ENCODE assay signal across 8 cellular contexts in the genomic region with DNA sequence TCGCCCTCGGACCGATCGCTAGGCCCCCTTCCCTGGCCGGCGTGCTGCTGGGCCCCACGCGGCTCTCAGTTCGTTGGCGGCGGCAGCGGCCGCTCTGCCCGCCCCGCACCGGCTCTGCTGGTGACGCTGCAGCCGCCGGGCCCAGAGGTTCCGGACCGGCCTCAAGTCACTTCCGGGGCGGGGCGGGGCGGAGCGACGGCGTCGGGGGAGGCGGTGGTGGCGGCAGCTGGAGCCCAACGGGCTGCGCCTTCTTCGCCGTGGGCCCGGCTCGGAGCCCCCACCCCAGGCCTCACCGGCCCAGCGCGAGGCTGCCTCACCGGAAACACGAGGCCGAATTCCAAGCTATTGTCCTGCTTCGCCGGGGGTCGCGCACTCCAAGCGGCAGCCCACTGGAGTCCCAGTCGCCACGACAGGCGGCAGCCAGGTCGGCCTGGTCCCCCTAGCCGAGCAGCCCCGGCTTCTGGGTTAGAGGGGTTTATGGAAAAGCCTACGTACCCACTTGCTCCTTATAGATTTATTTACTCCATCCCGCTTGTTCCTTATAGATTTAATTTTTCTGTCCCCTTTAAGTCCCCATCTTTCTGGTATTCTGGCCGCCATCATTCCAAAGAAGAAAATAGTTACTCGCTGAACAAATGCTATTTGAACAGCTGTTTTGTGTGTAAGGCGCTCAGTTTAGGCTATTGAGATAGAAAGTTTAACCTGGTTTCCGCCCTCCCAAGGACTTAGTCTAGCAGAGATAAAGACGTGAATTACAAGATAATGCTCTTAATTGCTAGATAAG. TPM values are rescaled to one million over a fixed set of nuclear protein-coding genes. Genes with fewer than 3 reads are reported as not detected.
DNase-seq lines count a peak whose midpoint lies in the region; ATAC-seq and TF ChIP-seq lines count a peak whose summit lies in the region.

A gene with protein sequence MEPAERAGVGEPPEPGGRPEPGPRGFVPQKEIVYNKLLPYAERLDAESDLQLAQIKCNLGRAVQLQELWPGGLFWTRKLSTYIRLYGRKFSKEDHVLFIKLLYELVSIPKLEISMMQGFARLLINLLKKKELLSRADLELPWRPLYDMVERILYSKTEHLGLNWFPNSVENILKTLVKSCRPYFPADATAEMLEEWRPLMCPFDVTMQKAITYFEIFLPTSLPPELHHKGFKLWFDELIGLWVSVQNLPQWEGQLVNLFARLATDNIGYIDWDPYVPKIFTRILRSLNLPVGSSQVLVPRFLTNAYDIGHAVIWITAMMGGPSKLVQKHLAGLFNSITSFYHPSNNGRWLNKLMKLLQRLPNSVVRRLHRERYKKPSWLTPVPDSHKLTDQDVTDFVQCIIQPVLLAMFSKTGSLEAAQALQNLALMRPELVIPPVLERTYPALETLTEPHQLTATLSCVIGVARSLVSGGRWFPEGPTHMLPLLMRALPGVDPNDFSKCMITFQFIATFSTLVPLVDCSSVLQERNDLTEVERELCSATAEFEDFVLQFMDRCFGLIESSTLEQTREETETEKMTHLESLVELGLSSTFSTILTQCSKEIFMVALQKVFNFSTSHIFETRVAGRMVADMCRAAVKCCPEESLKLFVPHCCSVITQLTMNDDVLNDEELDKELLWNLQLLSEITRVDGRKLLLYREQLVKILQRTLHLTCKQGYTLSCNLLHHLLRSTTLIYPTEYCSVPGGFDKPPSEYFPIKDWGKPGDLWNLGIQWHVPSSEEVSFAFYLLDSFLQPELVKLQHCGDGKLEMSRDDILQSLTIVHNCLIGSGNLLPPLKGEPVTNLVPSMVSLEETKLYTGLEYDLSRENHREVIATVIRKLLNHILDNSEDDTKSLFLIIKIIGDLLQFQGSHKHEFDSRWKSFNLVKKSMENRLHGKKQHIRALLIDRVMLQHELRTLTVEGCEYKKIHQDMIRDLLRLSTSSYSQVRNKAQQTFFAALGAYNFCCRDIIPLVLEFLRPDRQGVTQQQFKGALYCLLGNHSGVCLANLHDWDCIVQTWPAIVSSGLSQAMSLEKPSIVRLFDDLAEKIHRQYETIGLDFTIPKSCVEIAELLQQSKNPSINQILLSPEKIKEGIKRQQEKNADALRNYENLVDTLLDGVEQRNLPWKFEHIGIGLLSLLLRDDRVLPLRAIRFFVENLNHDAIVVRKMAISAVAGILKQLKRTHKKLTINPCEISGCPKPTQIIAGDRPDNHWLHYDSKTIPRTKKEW (N-terminal part only) (minus strand): TSS at position 96 of the 784 bp plus-strand sequence. CDS start 209 bp downstream, outside the sequence.

- peaks cover 0 to 19% (median 10%) of the 10 kb centered on the region in 4 donors for H3K4me1 ChIP-seq in Peyer's patch
- peaks cover 7 to 49% (median 12%) of the 10 kb centered on the region in 3 donors for H3K4me1 ChIP-seq in esophagus squamous epithelium
- H3K4me1 ChIP-seq in muscle layer of duodenum (ENCODE audit: control insufficient read depth in 1 of 2, insufficient read depth in 2 of 2, low read length in 2 of 2) = peaks cover 10 to 19% of the 10 kb centered on the region in 2 donors

- peak within 1 kb of the TSS; percentile 100 for H3K27ac Mint-ChIP-seq in activated T-cell treated with anti-CD3 and anti-CD28 coated beads, Interleukin-2, amount 50 U/mL, for 72 hours

- H3K27ac ChIP-seq in Peyer's patch (peak within 1 kb of the TSS; percentile 84 to 96 (median 93)), esophagus squamous epithelium (peak within 1 kb of the TSS; percentile 95 to 99 (median 96)), muscle layer of duodenum (ENCODE audit: low read length) (peak within 1 kb of the TSS; percentile 95)

- no peaks in the 10 kb centered on the region for H3K27me3 ChIP-seq in Peyer's patch
- no peaks in the 10 kb centered on the region for H3K27me3 ChIP-seq in esophagus squamous epithelium
- H3K27me3 ChIP-seq in muscle layer of duodenum (ENCODE audit: low read depth, low read length) = no peaks in the 10 kb centered on the region

- H3K36me3 Mint-ChIP-seq in activated T-cell treated with anti-CD3 and anti-CD28 coated beads, Interleukin-2, amount 50 U/mL, for 72 hours (ENCODE audit: insufficient read depth in 2 of 2) = peaks cover 4 to 15% of the 10 kb centered on the region in 2 donors

- intact Hi-C loops in esophagus squamous epithelium (cut with DNase I) = no loop called here

- H3K36me3 ChIP-seq in Peyer's patch (peaks cover 0 to 7% (median 0%) of the 10 kb centered on the region in 3 donors), esophagus squamous epithelium (peaks cover 0 to 23% (median 0%) of the 10 kb centered on the region in 3 donors), muscle layer of duodenum (ENCODE audit: control insufficient read depth in 1 of 2, insufficient read depth in 2 of 2, low read length in 2 of 2) (peaks cover 0 to 35% of the 10 kb centered on the region in 2 donors)

- H3K9me3 ChIP-seq in Peyer's patch = no peaks in the 10 kb centered on the region
- no peaks in the 10 kb centered on the region for H3K9me3 ChIP-seq in esophagus squamous epithelium
- H3K9me3 ChIP-seq in muscle layer of duodenum (ENCODE audit: control insufficient read depth in 1 of 2, low read length in 2 of 2) = no peaks in the 10 kb centered on the region

- H3K4me3 Mint-ChIP-seq in activated T-cell treated with anti-CD3 and anti-CD28 coated beads, Interleukin-2, amount 50 U/mL, for 72 hours = peak within 1 kb of the TSS; percentile 96 to 100

- peaks cover 52% of the 10 kb centered on the region for H3K4me1 Mint-ChIP-seq in activated T-cell treated with anti-CD3 and anti-CD28 coated beads, Interleukin-2, amount 50 U/mL, for 72 hours (ENCODE audit: low read depth)

- WGBS in esophagus squamous epithelium, 2 donors = 0 to 1% methylated on average over 7 to 21 of the region's 61 CpGs

- H3K27me3 Mint-ChIP-seq in activated T-cell treated with anti-CD3 and anti-CD28 coated beads, Interleukin-2, amount 50 U/mL, for 72 hours (ENCODE audit: low read depth) = no peaks in the 10 kb centered on the region

- ATAC-seq in GM21723 (IDR thresholded peaks at IDR 0.05; ENCODE audit: unreplicated experiment) = peak; percentile 85
- ATAC-seq in activated T-cell treated with anti-CD3 and anti-CD28 coated beads, Interleukin-2, amount 50 U/mL, for 72 hours (replicated peaks in 1 of 2) = peak; percentile 93 to 95

- H3K4me3 ChIP-seq in Peyer's patch (peak within 1 kb of the TSS; percentile 60 to 99 (median 92)), esophagus squamous epithelium (peak within 1 kb of the TSS; percentile 78 to 96 (median 90)), muscle layer of duodenum (ENCODE audit: low read depth in 1 of 2, low read length in 2 of 2) (peak within 1 kb of the TSS; percentile 86 to 90)

- TF ChIP-seq CTCF in Peyer's patch (IDR thresholded peaks at IDR 0.05) (peak in 1 of 6 experiments; percentile 1), esophagus squamous epithelium (IDR thresholded peaks at IDR 0.05) (peak in 1 of 6 experiments; percentile 6)

- DNase-seq in DMS53 treated with DMSO at 0.1 percent for 48 hours (lab: John Stamatoyannopoulos, UW; ENCODE audit: unreplicated experiment) (peak; percentile 72), KG1 (lab: John Stamatoyannopoulos, UW) (peak; percentile 60), Peyer's patch (peak; percentile 93 to 97 (median 97)), esophagus squamous epithelium (lab: John Stamatoyannopoulos, UW) (peak; percentile 73)
- peak; percentile 95 to 96 for DNase-seq in activated T-cell treated with anti-CD3 and anti-CD28 coated beads, Interleukin-2, amount 50 U/mL, for 72 hours
- peak; percentile 95 for DNase-seq in stimulated activated CD8-positive, alpha-beta memory T cell treated with anti-CD3 and anti-CD28 coated beads, Interleukin-7, amount 100 ng/mL, for 24 hours (ENCODE audit: low read depth)

- TF ChIP-seq POLR2A in Peyer's patch (IDR thresholded peaks at IDR 0.05) (peak; percentile 93 to 95), esophagus squamous epithelium (IDR thresholded peaks at IDR 0.05) (peak in 3 of 4 donors; percentile 97 to 99 (median 97))

- H3K9me3 Mint-ChIP-seq in activated T-cell treated with anti-CD3 and anti-CD28 coated beads, Interleukin-2, amount 50 U/mL, for 72 hours = no peaks in the 10 kb centered on the region

RNA-seq across cellular contexts. Expression of the gene that starts here (rescaled TPM):
- total RNA-seq in Peyer's patch (10 to 100 TPM; 23.8 to 51.2 (median 34.2) TPM), esophagus squamous epithelium (10 to 100 TPM; 26.0 to 58.9 (median 44.0) TPM)
- 10 to 100 TPM; 36.9 to 39.5 TPM for total RNA-seq in activated T-cell treated with anti-CD3 and anti-CD28 coated beads, Interleukin-2, amount 50 U/mL, for 72 hours

Comparison
In these comparisons a context has a peak if more than half of its experiments do, and no peak if none do; other contexts are left out.
1. Peak in every context shown above with its lines: DNase-seq, ATAC-seq, H3K4me3 ChIP-seq and H3K27ac ChIP-seq.